Comparison of ENCODE assay signal across 8 cellular contexts in genomic region chr15:59492389-59493377, GRCh38. TPM values are rescaled to one million over a fixed set of nuclear protein-coding genes. Genes with fewer than 3 reads are reported as not detected.
DNase-seq lines count a peak whose midpoint lies in the region; ATAC-seq and TF ChIP-seq lines count a peak whose summit lies in the region.

No MANE protein-coding gene starts in this region.

- H3K27ac ChIP-seq in dorsolateral prefrontal cortex (peak overlapping the region in 45 of 59 donors; percentile 4 to 87 (median 57)), lung (ENCODE audit: low read depth in 1 of 2, low read length in 1 of 2) (no peak overlapping the region)

- H3K27ac Mint-ChIP-seq in activated CD4-positive, alpha-beta T cell treated with anti-CD3 and anti-CD28 coated beads, Interleukin-2, amount 10 ng/mL, durations not matched to agents 7 days and 5 days: no peak overlapping the region

- peak; percentile 84 for ATAC-seq in lung (ENCODE audit: insufficient read depth, low FRiP score)
- no peak for ATAC-seq in HG03280 (IDR thresholded peaks at IDR 0.05; ENCODE audit: unreplicated experiment)

- H3K27me3 ChIP-seq in H7 (ENCODE audit: control insufficient read depth, insufficient read depth, low read length) (no peaks in the 10 kb centered on the region), dorsolateral prefrontal cortex (no peaks in the 10 kb centered on the region), lung (ENCODE audit: control insufficient read depth, insufficient read depth) (no peaks in the 10 kb centered on the region)

- H3K4me1 ChIP-seq in lung (ENCODE audit: control insufficient read depth in 2 of 2, insufficient read depth in 2 of 2, low read length in 2 of 2): no peaks in the 10 kb centered on the region

- H3K4me3 Mint-ChIP-seq in activated CD4-positive, alpha-beta T cell treated with anti-CD3 and anti-CD28 coated beads, Interleukin-2, amount 10 ng/mL, durations not matched to agents 7 days and 5 days: no peak overlapping the region

- WGBS in lung, 2 donors: 26% methylated on average over 11 of the region's 11 CpGs

- no peaks in the 10 kb centered on the region for H3K9me3 Mint-ChIP-seq in activated CD4-positive, alpha-beta T cell treated with anti-CD3 and anti-CD28 coated beads, Interleukin-2, amount 10 ng/mL, durations not matched to agents 7 days and 5 days

- peaks cover 3% of the 10 kb centered on the region for H3K4me1 Mint-ChIP-seq in activated CD4-positive, alpha-beta T cell treated with anti-CD3 and anti-CD28 coated beads, Interleukin-2, amount 10 ng/mL, durations not matched to agents 7 days and 5 days

- TF ChIP-seq CTCF in AG10803 (conservative IDR thresholded peaks at IDR 0.05; ENCODE audit: low read length) (peak; percentile 91), dorsolateral prefrontal cortex (IDR thresholded peaks at IDR 0.05 in 54 of 56, conservative IDR thresholded peaks at IDR 0.05 in 2 of 56; ENCODE audit: low read depth in 1 of 56, partially characterized antibody in 56 of 56) (peak; percentile 61 to 99 (median 89)), lung (IDR thresholded peaks at IDR 0.05; ENCODE audit: control extremely low read depth, extremely low read depth) (peak; percentile 88)

- DNase-seq in AG10803 (ENCODE audit: low read depth): peak; percentile 64
- DNase-seq in H7: peak; percentile 63
- DNase-seq in NCI-H510A treated with DMSO at 0.1 percent for 48 hours (lab: John Stamatoyannopoulos, UW): peak; percentile 61
- peak; percentile 64 for DNase-seq in activated CD4-positive, alpha-beta T cell treated with anti-CD3 and anti-CD28 coated beads, Interleukin-2, amount 10 ng/mL, durations not matched to agents 7 days and 5 days
- peak; percentile 50 to 86 (median 64) for DNase-seq in dorsolateral prefrontal cortex
- DNase-seq in lung (ENCODE audit: low spot score): peak; percentile 41
- peak; percentile 7 to 25 (median 13) for DNase-seq in stimulated activated CD4-positive, alpha-beta T cell treated with anti-CD3 and anti-CD28 coated beads, TNF-alpha, amount 100 ng/mL, for 4 hours (ENCODE audit: low read depth in 3 of 3)

- H3K9me3 ChIP-seq in lung (ENCODE audit: control insufficient read depth in 2 of 2, insufficient read depth in 1 of 2, low read length in 1 of 2): no peaks in the 10 kb centered on the region

- POLR2A ChIA-PET in activated CD4-positive, alpha-beta T cell treated with anti-CD3 and anti-CD28 coated beads, Interleukin-2, amount 10 ng/mL, durations not matched to agents 7 days and 5 days (lab: Charles Lee): no interaction called here

- H3K36me3 Mint-ChIP-seq in activated CD4-positive, alpha-beta T cell treated with anti-CD3 and anti-CD28 coated beads, Interleukin-2, amount 10 ng/mL, durations not matched to agents 7 days and 5 days (ENCODE audit: low read depth): no peaks in the 10 kb centered on the region

- CTCF ChIA-PET in activated CD4-positive, alpha-beta T cell treated with anti-CD3 and anti-CD28 coated beads, Interleukin-2, amount 10 ng/mL, durations not matched to agents 7 days and 5 days (lab: Charles Lee): interaction anchor here (0.6 to 1.8 kb wide), 8 partner anchors 9 to 733 kb away, joined by 3 to 6 read pairs (median 4); no protein-coding TSS in a partner anchor

- peaks cover 22% of the 10 kb centered on the region for H3K27me3 Mint-ChIP-seq in activated CD4-positive, alpha-beta T cell treated with anti-CD3 and anti-CD28 coated beads, Interleukin-2, amount 10 ng/mL, durations not matched to agents 7 days and 5 days

- H3K4me3 ChIP-seq in AG10803 (ENCODE audit: low read length) (no peak overlapping the region), H7 (ENCODE audit: insufficient read depth, low read depth, low read length) (no peak overlapping the region), dorsolateral prefrontal cortex (peak overlapping the region in 6 of 59 donors; percentile 4 to 37 (median 19)), lung (no peak overlapping the region)

- H3K36me3 ChIP-seq in H7 (replicated peaks; ENCODE audit: control insufficient read depth, insufficient read depth, low read length) (no peaks in the 10 kb centered on the region), lung (ENCODE audit: control insufficient read depth in 2 of 2, insufficient read depth in 2 of 2, low read length in 2 of 2) (no peaks in the 10 kb centered on the region)

- intact Hi-C loops in dorsolateral prefrontal cortex (cut with DNase I): loop anchor here (2.0 to 10.0 kb wide), 9 partner anchors 36 to 508 kb away; partner anchors contain the start of genes MYO1E (in 2 of the 2), RNF111 (in 2 of the 2) and FAM81A (in 1 of the 2)

RNA-seq across cellular contexts. Expression of gene FAM81A, which starts 54.7 kb away (rescaled TPM):
- 0.07 and 0.21 TPM in 2 replicates for total RNA-seq in H7 (2014; rRNA removed; shearing (Covaris generic))
- under 1 TPM; 0.57 to 0.73 TPM for total RNA-seq in activated CD4-positive, alpha-beta T cell treated with anti-CD3 and anti-CD28 coated beads, Interleukin-2, amount 10 ng/mL, durations not matched to agents 7 days and 5 days
- total RNA-seq in dorsolateral prefrontal cortex (100 to 1,000 TPM in 6 of 120 experiments, 10 to 100 TPM in 114; 23.4 to 120 (median 69.9) TPM), lung (1 to 10 TPM; 2.4 to 2.9 TPM)
- 1 to 10 TPM in 1 of 2 donors, under 1 TPM in 1; 0.67 to 1.0 TPM for polyA plus RNA-seq in lung

Comparison
In these comparisons a context has a peak if more than half of its experiments do, and no peak if none do; other contexts are left out.
1. DNase-seq: peak in every context shown above with its lines; median percentile 64 in AG10803; 64 in activated CD4-positive, alpha-beta T cell treated with anti-CD3 and anti-CD28 coated beads, Interleukin-2, amount 10 ng/mL, durations not matched to agents 7 days and 5 days; 64 in dorsolateral prefrontal cortex; 63 in H7; 61 in NCI-H510A treated with DMSO at 0.1 percent for 48 hours; 41 in lung; 13 in stimulated activated CD4-positive, alpha-beta T cell treated with anti-CD3 and anti-CD28 coated beads, TNF-alpha, amount 100 ng/mL, for 4 hours.
2. H3K27ac ChIP-seq: peak in dorsolateral prefrontal cortex (45 of 59); none in lung (0 of 2).
3. RNA of gene FAM81A, which starts 54.7 kb away (total RNA-seq): 23.4 to 120 TPM in dorsolateral prefrontal cortex; 2.4 to 2.9 TPM in lung, 0.57 to 0.73 TPM in activated CD4-positive, alpha-beta T cell treated with anti-CD3 and anti-CD28 coated beads, Interleukin-2, amount 10 ng/mL, durations not matched to agents 7 days and 5 days and 0.07 to 0.21 TPM in H7; every median in the first group is over 4 times any median in the second.
4. Peak in every context shown above with its lines, with median percentiles within 50 percentile points of each other: CTCF ChIP-seq.